ENCODE assay signal across 1 cellular context in the genomic region with DNA sequence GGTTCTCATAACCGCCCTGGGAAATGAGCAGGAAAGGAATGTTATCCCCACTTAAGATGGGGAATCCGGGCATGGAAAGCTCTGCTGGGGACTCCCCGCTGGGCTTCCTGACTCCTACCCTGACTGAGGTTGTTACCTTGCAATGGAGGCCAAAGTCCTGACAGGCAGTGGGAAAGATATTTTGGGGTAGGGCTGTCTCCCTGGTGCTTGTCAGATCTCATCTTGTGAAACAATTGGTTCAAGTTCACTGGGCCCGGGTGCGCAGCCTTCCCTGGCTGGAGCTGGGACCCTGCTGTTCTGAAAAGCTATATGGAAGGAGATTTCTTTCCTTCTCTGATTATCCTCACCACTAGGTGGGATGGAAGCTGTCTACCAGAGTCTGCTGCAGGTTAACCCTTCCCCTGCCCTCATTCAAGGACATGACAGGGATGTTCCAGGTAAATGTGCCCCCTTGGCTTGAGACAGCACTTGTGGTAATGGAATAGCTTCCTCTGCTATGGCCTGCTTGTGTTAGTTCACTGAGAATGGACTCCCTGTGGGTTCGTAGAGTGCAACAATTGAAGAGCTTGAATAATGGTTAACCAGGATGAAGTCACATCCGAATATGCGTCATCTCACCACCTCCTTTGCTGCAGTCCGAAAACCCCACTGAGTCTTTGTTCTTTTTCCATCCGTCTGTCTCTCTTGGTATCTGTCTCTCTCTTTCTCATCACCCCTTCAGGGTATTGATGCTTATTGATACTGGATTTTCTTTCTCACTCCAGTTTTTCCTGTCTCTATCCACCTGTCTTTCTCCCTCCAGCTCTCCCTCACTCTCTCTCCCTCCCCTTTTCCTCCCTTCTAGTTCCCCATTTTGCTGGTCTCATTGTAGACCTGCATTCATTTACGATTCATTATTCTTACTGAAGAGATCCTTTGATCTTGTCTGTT.
A peak's percentile ranks its signal among the peaks of the same experiment; 100 is the strongest.
TF ChIP-seq lines count a peak whose summit lies in the region.

No MANE protein-coding gene starts in this region.

TF ChIP-seq in HepG2, 621 proteins besides CTCF, POLR2A, EP300 and RAD21 (continued from another document and continues in another):
- TF ChIP-seq, protein P1, sequence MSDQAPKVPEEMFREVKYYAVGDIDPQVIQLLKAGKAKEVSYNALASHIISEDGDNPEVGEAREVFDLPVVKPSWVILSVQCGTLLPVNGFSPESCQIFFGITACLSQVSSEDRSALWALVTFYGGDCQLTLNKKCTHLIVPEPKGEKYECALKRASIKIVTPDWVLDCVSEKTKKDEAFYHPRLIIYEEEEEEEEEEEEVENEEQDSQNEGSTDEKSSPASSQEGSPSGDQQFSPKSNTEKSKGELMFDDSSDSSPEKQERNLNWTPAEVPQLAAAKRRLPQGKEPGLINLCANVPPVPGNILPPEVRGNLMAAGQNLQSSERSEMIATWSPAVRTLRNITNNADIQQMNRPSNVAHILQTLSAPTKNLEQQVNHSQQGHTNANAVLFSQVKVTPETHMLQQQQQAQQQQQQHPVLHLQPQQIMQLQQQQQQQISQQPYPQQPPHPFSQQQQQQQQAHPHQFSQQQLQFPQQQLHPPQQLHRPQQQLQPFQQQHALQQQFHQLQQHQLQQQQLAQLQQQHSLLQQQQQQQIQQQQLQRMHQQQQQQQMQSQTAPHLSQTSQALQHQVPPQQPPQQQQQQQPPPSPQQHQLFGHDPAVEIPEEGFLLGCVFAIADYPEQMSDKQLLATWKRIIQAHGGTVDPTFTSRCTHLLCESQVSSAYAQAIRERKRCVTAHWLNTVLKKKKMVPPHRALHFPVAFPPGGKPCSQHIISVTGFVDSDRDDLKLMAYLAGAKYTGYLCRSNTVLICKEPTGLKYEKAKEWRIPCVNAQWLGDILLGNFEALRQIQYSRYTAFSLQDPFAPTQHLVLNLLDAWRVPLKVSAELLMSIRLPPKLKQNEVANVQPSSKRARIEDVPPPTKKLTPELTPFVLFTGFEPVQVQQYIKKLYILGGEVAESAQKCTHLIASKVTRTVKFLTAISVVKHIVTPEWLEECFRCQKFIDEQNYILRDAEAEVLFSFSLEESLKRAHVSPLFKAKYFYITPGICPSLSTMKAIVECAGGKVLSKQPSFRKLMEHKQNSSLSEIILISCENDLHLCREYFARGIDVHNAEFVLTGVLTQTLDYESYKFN (CRISPR knock-in tag; conservative IDR thresholded peaks at IDR 0.05), result peak; percentile 79
- TF ChIP-seq, protein P2, sequence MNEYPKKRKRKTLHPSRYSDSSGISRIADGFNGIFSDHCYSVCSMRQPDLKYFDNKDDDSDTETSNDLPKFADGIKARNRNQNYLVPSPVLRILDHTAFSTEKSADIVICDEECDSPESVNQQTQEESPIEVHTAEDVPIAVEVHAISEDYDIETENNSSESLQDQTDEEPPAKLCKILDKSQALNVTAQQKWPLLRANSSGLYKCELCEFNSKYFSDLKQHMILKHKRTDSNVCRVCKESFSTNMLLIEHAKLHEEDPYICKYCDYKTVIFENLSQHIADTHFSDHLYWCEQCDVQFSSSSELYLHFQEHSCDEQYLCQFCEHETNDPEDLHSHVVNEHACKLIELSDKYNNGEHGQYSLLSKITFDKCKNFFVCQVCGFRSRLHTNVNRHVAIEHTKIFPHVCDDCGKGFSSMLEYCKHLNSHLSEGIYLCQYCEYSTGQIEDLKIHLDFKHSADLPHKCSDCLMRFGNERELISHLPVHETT (CRISPR knock-in tag; conservative IDR thresholded peaks at IDR 0.05), result no peak
- TF ChIP-seq, protein P3, sequence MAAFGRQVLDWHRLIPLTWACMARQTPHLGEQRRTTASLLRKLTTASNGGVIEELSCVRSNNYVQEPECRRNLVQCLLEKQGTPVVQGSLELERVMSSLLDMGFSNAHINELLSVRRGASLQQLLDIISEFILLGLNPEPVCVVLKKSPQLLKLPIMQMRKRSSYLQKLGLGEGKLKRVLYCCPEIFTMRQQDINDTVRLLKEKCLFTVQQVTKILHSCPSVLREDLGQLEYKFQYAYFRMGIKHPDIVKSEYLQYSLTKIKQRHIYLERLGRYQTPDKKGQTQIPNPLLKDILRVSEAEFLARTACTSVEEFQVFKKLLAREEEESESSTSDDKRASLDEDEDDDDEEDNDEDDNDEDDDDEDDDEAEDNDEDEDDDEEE (CRISPR knock-in tag; IDR thresholded peaks at IDR 0.05), result no peak
- TF ChIP-seq, protein P4, sequence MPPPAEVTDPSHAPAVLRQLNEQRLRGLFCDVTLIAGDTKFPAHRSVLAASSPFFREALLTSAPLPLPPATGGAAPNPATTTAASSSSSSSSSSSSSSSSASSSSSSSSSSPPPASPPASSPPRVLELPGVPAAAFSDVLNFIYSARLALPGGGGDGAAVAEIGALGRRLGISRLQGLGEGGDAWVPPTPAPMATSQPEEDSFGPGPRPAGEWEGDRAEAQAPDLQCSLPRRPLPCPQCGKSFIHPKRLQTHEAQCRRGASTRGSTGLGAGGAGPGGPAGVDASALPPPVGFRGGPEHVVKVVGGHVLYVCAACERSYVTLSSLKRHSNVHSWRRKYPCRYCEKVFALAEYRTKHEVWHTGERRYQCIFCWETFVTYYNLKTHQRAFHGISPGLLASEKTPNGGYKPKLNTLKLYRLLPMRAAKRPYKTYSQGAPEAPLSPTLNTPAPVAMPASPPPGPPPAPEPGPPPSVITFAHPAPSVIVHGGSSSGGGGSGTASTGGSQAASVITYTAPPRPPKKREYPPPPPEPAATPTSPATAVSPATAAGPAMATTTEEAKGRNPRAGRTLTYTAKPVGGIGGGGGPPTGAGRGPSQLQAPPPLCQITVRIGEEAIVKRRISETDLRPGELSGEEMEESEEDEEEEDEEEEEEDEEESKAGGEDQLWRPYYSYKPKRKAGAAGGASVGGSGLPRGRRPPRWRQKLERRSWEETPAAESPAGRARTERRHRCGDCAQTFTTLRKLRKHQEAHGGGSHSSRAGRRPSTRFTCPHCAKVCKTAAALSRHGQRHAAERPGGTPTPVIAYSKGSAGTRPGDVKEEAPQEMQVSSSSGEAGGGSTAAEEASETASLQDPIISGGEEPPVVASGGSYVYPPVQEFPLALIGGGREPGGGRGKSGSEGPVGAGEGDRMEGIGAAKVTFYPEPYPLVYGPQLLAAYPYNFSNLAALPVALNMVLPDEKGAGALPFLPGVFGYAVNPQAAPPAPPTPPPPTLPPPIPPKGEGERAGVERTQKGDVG (CRISPR knock-in tag; IDR thresholded peaks at IDR 0.05; ENCODE audit: borderline replicate concordance), result no peak
- TF ChIP-seq RBM39 (IDR thresholded peaks at IDR 0.05; ENCODE audit: low read depth, low read length, poor library complexity, severe bottlenecking) (no peak), GABPA (IDR thresholded peaks at IDR 0.05; ENCODE audit: low read depth, low read length) (no peak), GABPA (CRISPR knock-in tag; IDR thresholded peaks at IDR 0.05; ENCODE audit: low read depth) (peak; percentile 62), ONECUT2 (CRISPR knock-in tag; IDR thresholded peaks at IDR 0.05) (no peak), ZNF350 (CRISPR knock-in tag; IDR thresholded peaks at IDR 0.05; ENCODE audit: borderline replicate concordance, low read depth) (no peak), GFI1 (CRISPR knock-in tag; IDR thresholded peaks at IDR 0.05; ENCODE audit: borderline replicate concordance) (no peak), NFATC3 (CRISPR knock-in tag; IDR thresholded peaks at IDR 0.05) (0 out of 2 replicates have a peak, but pooled peaks have one; percentile 50), SNAPC2 (CRISPR knock-in tag; IDR thresholded peaks at IDR 0.05) (0 out of 2 replicates have a peak, but pooled peaks have one; percentile 51), HES4 (CRISPR knock-in tag; IDR thresholded peaks at IDR 0.05; ENCODE audit: borderline replicate concordance) (no peak), SAP130 (CRISPR knock-in tag; IDR thresholded peaks at IDR 0.05; ENCODE audit: low read depth) (peak; percentile 68), HNRNPLL (IDR thresholded peaks at IDR 0.05; ENCODE audit: low read depth, low read length, poor library complexity, severe bottlenecking) (no peak), ZNF253 (CRISPR knock-in tag; IDR thresholded peaks at IDR 0.05; ENCODE audit: borderline replicate concordance) (no peak), RFX5 (IDR thresholded peaks at IDR 0.05; ENCODE audit: low read depth, low read length) (no peak), ZNF557 (CRISPR knock-in tag; IDR thresholded peaks at IDR 0.05) (no peak), ZNF569 (CRISPR knock-in tag; IDR thresholded peaks at IDR 0.05; ENCODE audit: borderline replicate concordance) (no peak), ZNF772 (CRISPR knock-in tag; IDR thresholded peaks at IDR 0.05) (0 out of 2 replicates have a peak, but pooled peaks have one; percentile 25), NFYC (CRISPR knock-in tag; IDR thresholded peaks at IDR 0.05) (no peak), NFKBIZ (CRISPR knock-in tag; IDR thresholded peaks at IDR 0.05) (no peak), GATAD1 (CRISPR knock-in tag; IDR thresholded peaks at IDR 0.05) (0 out of 2 replicates have a peak, but pooled peaks have one; percentile 12), ZNF839 (CRISPR knock-in tag; IDR thresholded peaks at IDR 0.05; ENCODE audit: borderline replicate concordance) (no peak), SOX6 (IDR thresholded peaks at IDR 0.05) (no peak), SOX6 (CRISPR knock-in tag; IDR thresholded peaks at IDR 0.05) (peak; percentile 83), SMYD3 (CRISPR knock-in tag; IDR thresholded peaks at IDR 0.05) (no peak), ZFP37 (CRISPR knock-in tag; IDR thresholded peaks at IDR 0.05; ENCODE audit: borderline replicate concordance) (0 out of 2 replicates have a peak, but pooled peaks have one; percentile 3), DR1 (CRISPR knock-in tag; IDR thresholded peaks at IDR 0.05) (no peak), ZNF337 (CRISPR knock-in tag; IDR thresholded peaks at IDR 0.05; ENCODE audit: borderline replicate concordance, low read depth) (peak; percentile 74; the same call in 1 of the 2 replicates), ZEB1 (IDR thresholded peaks at IDR 0.05; ENCODE audit: insufficient replicate concordance, low read depth) (peak; percentile 36), ZNF713 (CRISPR knock-in tag; IDR thresholded peaks at IDR 0.05) (no peak), HHEX (CRISPR knock-in tag; IDR thresholded peaks at IDR 0.05) (no peak)
- TF ChIP-seq, protein P5, sequence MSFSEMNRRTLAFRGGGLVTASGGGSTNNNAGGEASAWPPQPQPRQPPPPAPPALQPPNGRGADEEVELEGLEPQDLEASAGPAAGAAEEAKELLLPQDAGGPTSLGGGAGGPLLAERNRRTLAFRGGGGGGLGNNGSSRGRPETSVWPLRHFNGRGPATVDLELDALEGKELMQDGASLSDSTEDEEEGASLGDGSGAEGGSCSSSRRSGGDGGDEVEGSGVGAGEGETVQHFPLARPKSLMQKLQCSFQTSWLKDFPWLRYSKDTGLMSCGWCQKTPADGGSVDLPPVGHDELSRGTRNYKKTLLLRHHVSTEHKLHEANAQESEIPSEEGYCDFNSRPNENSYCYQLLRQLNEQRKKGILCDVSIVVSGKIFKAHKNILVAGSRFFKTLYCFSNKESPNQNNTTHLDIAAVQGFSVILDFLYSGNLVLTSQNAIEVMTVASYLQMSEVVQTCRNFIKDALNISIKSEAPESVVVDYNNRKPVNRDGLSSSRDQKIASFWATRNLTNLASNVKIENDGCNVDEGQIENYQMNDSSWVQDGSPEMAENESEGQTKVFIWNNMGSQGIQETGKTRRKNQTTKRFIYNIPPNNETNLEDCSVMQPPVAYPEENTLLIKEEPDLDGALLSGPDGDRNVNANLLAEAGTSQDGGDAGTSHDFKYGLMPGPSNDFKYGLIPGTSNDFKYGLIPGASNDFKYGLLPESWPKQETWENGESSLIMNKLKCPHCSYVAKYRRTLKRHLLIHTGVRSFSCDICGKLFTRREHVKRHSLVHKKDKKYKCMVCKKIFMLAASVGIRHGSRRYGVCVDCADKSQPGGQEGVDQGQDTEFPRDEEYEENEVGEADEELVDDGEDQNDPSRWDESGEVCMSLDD (CRISPR knock-in tag; IDR thresholded peaks at IDR 0.05; ENCODE audit: borderline replicate concordance), result no peak
- TF ChIP-seq, protein P6, sequence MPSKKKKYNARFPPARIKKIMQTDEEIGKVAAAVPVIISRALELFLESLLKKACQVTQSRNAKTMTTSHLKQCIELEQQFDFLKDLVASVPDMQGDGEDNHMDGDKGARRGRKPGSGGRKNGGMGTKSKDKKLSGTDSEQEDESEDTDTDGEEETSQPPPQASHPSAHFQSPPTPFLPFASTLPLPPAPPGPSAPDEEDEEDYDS (CRISPR knock-in tag; IDR thresholded peaks at IDR 0.05), result 0 out of 2 replicates have a peak, but pooled peaks have one; percentile 37
- TF ChIP-seq, protein P7, sequence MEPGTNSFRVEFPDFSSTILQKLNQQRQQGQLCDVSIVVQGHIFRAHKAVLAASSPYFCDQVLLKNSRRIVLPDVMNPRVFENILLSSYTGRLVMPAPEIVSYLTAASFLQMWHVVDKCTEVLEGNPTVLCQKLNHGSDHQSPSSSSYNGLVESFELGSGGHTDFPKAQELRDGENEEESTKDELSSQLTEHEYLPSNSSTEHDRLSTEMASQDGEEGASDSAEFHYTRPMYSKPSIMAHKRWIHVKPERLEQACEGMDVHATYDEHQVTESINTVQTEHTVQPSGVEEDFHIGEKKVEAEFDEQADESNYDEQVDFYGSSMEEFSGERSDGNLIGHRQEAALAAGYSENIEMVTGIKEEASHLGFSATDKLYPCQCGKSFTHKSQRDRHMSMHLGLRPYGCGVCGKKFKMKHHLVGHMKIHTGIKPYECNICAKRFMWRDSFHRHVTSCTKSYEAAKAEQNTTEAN (CRISPR knock-in tag; conservative IDR thresholded peaks at IDR 0.05), result 0 out of 2 replicates have a peak, but pooled peaks have one; percentile 27
- TF ChIP-seq, protein P8, sequence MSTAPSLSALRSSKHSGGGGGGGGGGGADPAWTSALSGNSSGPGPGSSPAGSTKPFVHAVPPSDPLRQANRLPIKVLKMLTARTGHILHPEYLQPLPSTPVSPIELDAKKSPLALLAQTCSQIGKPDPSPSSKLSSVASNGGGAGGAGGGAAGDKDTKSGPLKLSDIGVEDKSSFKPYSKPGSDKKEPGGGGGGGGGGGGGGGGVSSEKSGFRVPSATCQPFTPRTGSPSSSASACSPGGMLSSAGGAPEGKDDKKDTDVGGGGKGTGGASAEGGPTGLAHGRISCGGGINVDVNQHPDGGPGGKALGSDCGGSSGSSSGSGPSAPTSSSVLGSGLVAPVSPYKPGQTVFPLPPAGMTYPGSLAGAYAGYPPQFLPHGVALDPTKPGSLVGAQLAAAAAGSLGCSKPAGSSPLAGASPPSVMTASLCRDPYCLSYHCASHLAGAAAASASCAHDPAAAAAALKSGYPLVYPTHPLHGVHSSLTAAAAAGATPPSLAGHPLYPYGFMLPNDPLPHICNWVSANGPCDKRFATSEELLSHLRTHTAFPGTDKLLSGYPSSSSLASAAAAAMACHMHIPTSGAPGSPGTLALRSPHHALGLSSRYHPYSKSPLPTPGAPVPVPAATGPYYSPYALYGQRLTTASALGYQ (CRISPR knock-in tag; IDR thresholded peaks at IDR 0.05), result no peak
